26 cellular contexts compared by ENCODE assay signal in the genomic region with DNA sequence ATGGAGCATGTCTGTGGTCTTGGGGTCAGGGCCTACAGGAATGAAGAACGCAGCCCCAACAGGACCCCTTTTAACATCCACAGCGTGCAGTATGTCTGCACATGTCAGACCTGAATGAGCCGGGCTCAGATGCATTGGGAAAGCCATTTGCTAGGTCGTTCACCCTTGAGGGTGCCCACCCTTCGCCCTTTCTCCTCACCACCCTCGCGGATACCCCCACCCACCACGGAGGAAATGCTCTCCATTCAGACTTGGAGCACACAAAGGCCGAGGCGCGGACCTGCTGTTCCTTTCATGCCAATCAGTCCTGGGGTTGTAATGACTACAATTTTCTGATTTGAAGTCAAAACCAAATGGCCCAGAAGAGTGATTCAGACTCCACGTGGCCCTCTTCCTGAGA.
"Had no signal": no experiment of that assay in that cellular context is flagged by ENCODE, and none has a peak within 500 bp of the region (broad histone marks: within the 10 kb centered on the region; RNA-seq: fewer than 3 reads in every experiment).

No MANE protein-coding gene starts in this region.

- H3K4me1 ChIP-seq: breast epithelium, Peyer's patch had no signal

- H3K9me3 Mint-ChIP-seq: activated CD8-positive, alpha-beta T cell treated with anti-CD3 and anti-CD28 coated beads for 36 hours; activated naive CD8-positive, alpha-beta T cell treated with anti-CD3 and anti-CD28 coated beads, Interleukin-2, amount 10 ng/mL, durations not matched to agents 7 days and 5 days; activated T-cell treated with anti-CD3 and anti-CD28 coated beads, Interleukin-2, amount 50 U/mL, for 72 hours; activated T-helper 2 cell treated with anti-CD3 and anti-CD28 coated beads, Interferon-gamma antibody, Interleukin-2, Interleukin-4, amounts not matched to agents 10 μg/mL and 5 μg/mL and 100 μg/mL, durations not matched to agents 14 hours and 24 hours and 36 hours had no signal

- DNase-seq: activated CD4-positive, alpha-beta T cell treated with anti-CD3 and anti-CD28 coated beads for 4 hours; activated CD8-positive, alpha-beta memory T cell treated with anti-CD3 and anti-CD28 coated beads, Interleukin-2, amount 50 U/mL, for 4 hours; activated CD8-positive, alpha-beta T cell treated with anti-CD3 and anti-CD28 coated beads for 36 hours; activated naive CD4-positive, alpha-beta T cell treated with anti-CD3 and anti-CD28 coated beads, Interleukin-2, amount 50 U/mL, for 16 hours; activated naive CD8-positive, alpha-beta T cell treated with anti-CD3 and anti-CD28 coated beads, Interleukin-2, amount 10 ng/mL, durations not matched to agents 7 days and 5 days; activated T-cell treated with anti-CD3 and anti-CD28 coated beads, Interleukin-2, amount 50 U/mL, for 72 hours; aorta; caudate nucleus; MM.1S; NCI-H1105 treated with DMSO at 0.1 percent for 48 hours; NCI-H1436 treated with DMSO at 0.1 percent for 48 hours; NCI-H187; NCI-H2081 treated with DMSO at 0.1 percent for 48 hours; NCI-H2171; NCI-H345; NCI-H524; NK-92 treated with Interleukin-12 subunit alpha and Interleukin-12 subunit beta, amount 100 ng/mL, for 24 hours; Peyer's patch; Right ventricle myocardium superior; SJCRH30; SK-N-SH; T-helper 1 cell had no signal

- H3K36me3 ChIP-seq: breast epithelium, Peyer's patch, SJCRH30 had no signal

- ATAC-seq: activated CD4-positive, CD25-positive, alpha-beta regulatory T cell treated with anti-CD3 and anti-CD28 coated beads, Interleukin-2, amount 50 U/mL, for 24 hours; activated CD8-positive, alpha-beta T cell treated with anti-CD3 and anti-CD28 coated beads for 36 hours; activated T-cell treated with anti-CD3 and anti-CD28 coated beads, Interleukin-2, amount 50 U/mL, for 72 hours had no signal

- H3K27ac ChIP-seq: breast epithelium, Peyer's patch, RWPE1 had no signal

- H3K4me3 Mint-ChIP-seq: activated CD8-positive, alpha-beta T cell treated with anti-CD3 and anti-CD28 coated beads for 36 hours; activated naive CD8-positive, alpha-beta T cell treated with anti-CD3 and anti-CD28 coated beads, Interleukin-2, amount 10 ng/mL, durations not matched to agents 7 days and 5 days; activated T-cell treated with anti-CD3 and anti-CD28 coated beads, Interleukin-2, amount 50 U/mL, for 72 hours had no signal

- H3K4me2 ChIP-seq: SK-N-SH had no signal

- H3K27me3 ChIP-seq: Peyer's patch, SJCRH30 had no signal

- H3K4me3 ChIP-seq: breast epithelium, Peyer's patch, SJCRH30 had no signal

- H3K9me2 ChIP-seq: SK-N-SH had no signal

- H3K27me3 Mint-ChIP-seq: activated CD8-positive, alpha-beta T cell treated with anti-CD3 and anti-CD28 coated beads for 36 hours had no signal

- H3K4me1 Mint-ChIP-seq: activated naive CD8-positive, alpha-beta T cell treated with anti-CD3 and anti-CD28 coated beads, Interleukin-2, amount 10 ng/mL, durations not matched to agents 7 days and 5 days had no signal

- H3K27ac Mint-ChIP-seq: activated CD8-positive, alpha-beta T cell treated with anti-CD3 and anti-CD28 coated beads for 36 hours; activated naive CD8-positive, alpha-beta T cell treated with anti-CD3 and anti-CD28 coated beads, Interleukin-2, amount 10 ng/mL, durations not matched to agents 7 days and 5 days; activated T-cell treated with anti-CD3 and anti-CD28 coated beads, Interleukin-2, amount 50 U/mL, for 72 hours; activated T-helper 2 cell treated with anti-CD3 and anti-CD28 coated beads, Interferon-gamma antibody, Interleukin-2, Interleukin-4, amounts not matched to agents 10 μg/mL and 5 μg/mL and 100 μg/mL, durations not matched to agents 14 hours and 24 hours and 36 hours had no signal
